ENCODE assay signal across 1 cellular context in the genomic region with DNA sequence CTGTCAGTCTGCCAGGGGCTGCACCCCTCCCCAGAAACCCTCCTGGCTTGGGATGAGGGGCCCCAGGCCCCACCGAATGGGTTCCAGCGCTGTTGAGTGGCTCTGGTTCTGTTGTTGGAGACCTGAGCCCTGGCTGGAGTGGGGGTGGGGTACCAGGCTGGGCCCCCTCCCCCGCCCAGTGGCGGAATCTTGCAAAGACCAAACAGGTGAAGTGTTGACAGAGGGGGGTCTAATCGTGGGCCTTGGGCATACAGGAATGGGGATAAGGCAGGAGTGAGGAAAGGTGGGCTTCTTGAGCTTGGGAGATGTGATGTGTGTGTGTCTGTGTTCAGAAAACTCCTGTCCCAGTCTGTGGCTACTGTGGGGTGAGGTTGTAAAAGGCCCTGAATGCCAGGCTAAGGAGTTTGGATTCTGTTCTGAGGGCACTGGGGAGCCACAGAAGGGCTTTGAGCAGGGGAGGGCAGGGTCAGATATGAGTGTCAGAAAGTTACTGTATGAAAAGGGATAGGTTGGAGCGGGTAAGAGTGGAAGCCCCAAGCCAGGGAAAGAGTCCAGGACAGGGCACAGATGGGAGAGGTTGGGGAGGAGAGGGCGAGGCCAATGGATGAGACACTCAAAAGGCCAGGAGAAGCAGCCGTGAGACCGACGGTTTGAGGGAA.
TF ChIP-seq lines count a peak whose summit lies in the region.

A gene with protein sequence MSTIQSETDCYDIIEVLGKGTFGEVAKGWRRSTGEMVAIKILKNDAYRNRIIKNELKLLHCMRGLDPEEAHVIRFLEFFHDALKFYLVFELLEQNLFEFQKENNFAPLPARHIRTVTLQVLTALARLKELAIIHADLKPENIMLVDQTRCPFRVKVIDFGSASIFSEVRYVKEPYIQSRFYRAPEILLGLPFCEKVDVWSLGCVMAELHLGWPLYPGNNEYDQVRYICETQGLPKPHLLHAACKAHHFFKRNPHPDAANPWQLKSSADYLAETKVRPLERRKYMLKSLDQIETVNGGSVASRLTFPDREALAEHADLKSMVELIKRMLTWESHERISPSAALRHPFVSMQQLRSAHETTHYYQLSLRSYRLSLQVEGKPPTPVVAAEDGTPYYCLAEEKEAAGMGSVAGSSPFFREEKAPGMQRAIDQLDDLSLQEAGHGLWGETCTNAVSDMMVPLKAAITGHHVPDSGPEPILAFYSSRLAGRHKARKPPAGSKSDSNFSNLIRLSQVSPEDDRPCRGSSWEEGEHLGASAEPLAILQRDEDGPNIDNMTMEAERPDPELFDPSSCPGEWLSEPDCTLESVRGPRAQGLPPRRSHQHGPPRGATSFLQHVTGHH (minus strand): TSS at position 98 of the 659 bp plus-strand sequence. CDS start 279 bp downstream, outside the sequence.

TF ChIP-seq in GM23338, 12 proteins besides CTCF, POLR2A, EP300 and RAD21:
- TF ChIP-seq STAT1 (IDR thresholded peaks at IDR 0.05; ENCODE audit: unreplicated experiment) (no peak), EZH2phosphoT487 (IDR thresholded peaks at IDR 0.05; ENCODE audit: unreplicated experiment) (no peak), CREB1 (CRISPR knock-in tag; IDR thresholded peaks at IDR 0.05; ENCODE audit: low read depth) (no peak), NANOG (IDR thresholded peaks at IDR 0.05; ENCODE audit: borderline replicate concordance) (no peak), ETS1 (IDR thresholded peaks at IDR 0.05) (no peak), REST (IDR thresholded peaks at IDR 0.05; ENCODE audit: unreplicated experiment) (no peak)
- TF ChIP-seq, protein P1, sequence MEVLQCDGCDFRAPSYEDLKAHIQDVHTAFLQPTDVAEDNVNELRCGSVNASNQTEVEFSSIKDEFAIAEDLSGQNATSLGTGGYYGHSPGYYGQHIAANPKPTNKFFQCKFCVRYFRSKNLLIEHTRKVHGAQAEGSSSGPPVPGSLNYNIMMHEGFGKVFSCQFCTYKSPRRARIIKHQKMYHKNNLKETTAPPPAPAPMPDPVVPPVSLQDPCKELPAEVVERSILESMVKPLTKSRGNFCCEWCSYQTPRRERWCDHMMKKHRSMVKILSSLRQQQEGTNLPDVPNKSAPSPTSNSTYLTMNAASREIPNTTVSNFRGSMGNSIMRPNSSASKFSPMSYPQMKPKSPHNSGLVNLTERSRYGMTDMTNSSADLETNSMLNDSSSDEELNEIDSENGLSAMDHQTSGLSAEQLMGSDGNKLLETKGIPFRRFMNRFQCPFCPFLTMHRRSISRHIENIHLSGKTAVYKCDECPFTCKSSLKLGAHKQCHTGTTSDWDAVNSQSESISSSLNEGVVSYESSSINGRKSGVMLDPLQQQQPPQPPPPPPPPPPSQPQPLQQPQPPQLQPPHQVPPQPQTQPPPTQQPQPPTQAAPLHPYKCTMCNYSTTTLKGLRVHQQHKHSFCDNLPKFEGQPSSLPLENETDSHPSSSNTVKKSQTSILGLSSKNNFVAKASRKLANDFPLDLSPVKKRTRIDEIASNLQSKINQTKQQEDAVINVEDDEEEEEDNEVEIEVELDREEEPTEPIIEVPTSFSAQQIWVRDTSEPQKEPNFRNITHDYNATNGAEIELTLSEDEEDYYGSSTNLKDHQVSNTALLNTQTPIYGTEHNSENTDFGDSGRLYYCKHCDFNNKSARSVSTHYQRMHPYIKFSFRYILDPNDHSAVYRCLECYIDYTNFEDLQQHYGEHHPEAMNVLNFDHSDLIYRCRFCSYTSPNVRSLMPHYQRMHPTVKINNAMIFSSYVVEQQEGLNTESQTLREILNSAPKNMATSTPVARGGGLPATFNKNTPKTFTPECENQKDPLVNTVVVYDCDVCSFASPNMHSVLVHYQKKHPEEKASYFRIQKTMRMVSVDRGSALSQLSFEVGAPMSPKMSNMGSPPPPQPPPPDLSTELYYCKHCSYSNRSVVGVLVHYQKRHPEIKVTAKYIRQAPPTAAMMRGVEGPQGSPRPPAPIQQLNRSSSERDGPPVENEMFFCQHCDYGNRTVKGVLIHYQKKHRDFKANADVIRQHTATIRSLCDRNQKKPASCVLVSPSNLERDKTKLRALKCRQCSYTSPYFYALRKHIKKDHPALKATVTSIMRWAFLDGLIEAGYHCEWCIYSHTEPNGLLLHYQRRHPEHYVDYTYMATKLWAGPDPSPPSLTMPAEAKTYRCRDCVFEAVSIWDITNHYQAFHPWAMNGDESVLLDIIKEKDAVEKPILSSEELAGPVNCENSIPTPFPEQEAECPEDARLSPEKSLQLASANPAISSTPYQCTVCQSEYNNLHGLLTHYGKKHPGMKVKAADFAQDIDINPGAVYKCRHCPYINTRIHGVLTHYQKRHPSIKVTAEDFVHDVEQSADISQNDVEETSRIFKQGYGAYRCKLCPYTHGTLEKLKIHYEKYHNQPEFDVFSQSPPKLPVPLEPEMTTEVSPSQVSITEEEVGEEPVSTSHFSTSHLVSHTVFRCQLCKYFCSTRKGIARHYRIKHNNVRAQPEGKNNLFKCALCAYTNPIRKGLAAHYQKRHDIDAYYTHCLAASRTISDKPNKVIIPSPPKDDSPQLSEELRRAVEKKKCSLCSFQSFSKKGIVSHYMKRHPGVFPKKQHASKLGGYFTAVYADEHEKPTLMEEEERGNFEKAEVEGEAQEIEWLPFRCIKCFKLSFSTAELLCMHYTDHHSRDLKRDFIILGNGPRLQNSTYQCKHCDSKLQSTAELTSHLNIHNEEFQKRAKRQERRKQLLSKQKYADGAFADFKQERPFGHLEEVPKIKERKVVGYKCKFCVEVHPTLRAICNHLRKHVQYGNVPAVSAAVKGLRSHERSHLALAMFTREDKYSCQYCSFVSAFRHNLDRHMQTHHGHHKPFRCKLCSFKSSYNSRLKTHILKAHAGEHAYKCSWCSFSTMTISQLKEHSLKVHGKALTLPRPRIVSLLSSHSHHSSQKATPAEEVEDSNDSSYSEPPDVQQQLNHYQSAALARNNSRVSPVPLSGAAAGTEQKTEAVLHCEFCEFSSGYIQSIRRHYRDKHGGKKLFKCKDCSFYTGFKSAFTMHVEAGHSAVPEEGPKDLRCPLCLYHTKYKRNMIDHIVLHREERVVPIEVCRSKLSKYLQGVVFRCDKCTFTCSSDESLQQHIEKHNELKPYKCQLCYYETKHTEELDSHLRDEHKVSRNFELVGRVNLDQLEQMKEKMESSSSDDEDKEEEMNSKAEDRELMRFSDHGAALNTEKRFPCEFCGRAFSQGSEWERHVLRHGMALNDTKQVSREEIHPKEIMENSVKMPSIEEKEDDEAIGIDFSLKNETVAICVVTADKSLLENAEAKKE (CRISPR knock-in tag; IDR thresholded peaks at IDR 0.05) = no peak
TF ChIP-seq in GM23338: peak in this region for 0.
